ENCODE assay signal across 14 cellular contexts in the genomic region with DNA sequence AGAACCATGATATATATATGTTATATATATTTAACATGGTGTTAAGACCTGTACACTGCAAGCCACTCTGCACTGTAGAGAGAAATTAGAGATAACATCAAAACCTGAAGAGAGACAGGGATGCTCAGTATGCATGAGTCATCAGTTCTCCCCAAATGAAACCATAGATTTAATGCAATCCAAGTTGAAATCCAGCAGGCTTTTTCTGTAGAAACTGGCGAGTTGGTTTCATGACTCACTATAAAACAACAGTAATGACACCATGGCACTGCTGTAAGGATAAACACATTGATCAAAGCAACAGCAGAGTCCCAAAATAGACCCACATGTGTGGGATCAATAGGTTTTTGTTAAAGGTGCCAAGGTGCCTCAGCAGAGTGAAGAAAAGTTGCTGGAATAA.
A peak's percentile ranks its signal among the peaks of the same experiment; 100 is the strongest.
DNase-seq lines count a peak whose midpoint lies in the region; ATAC-seq and TF ChIP-seq lines count a peak whose summit lies in the region.
"Had no signal": no experiment of that assay in that cellular context is flagged by ENCODE, and none has a peak within 500 bp of the region (broad histone marks: within the 10 kb centered on the region; RNA-seq: fewer than 3 reads in every experiment).

No MANE protein-coding gene starts in this region.

- H4K20me1 ChIP-seq in IMR-90 (ENCODE audit: insufficient read depth, low read length), result no peaks in the 10 kb centered on the region
- no peaks in the 10 kb centered on the region for H4K20me1 ChIP-seq in osteoblast (ENCODE audit: insufficient read depth, low read length)

- H3K9ac ChIP-seq in IMR-90 (ENCODE audit: low read depth, low read length), result no peak overlapping the region

- no peaks in the 10 kb centered on the region for H3K36me3 ChIP-seq in IMR-90 (ENCODE audit: control insufficient read depth, insufficient read depth, low read length)
- no peaks in the 10 kb centered on the region for H3K36me3 ChIP-seq in osteoblast (ENCODE audit: insufficient read depth, low read length)

- WGBS in IMR-90 (ENCODE audit: extremely low coverage in 2 of 2, insufficient read length in 1 of 2), 2 experiments, result no CpG with 5 or more reads among the region's 1 CpG

- H2BK5ac ChIP-seq in IMR-90 (ENCODE audit: low read depth, low read length, poor library complexity, severe bottlenecking), result no peak overlapping the region

- H3K79me1 ChIP-seq in IMR-90 (ENCODE audit: low read depth in 1 of 2, low read length in 2 of 2), result no peaks in the 10 kb centered on the region

- peak; percentile 93 for DNase-seq in EH (ENCODE audit: low read depth)
- DNase-seq in IMR-90, result peak; percentile 75
- peak; percentile 7 for DNase-seq in brain pericyte (ENCODE audit: low read depth, low spot score)
- peak; percentile 97 for DNase-seq in osteoblast (ENCODE audit: insufficient read length, low spot score, missing footprints)
- no peak for DNase-seq in NCI-H774 (lab: John Stamatoyannopoulos, UW)
- DNase-seq in C1 segment of cervical spinal cord (lab: John Stamatoyannopoulos, UW), result no peak
- DNase-seq: Caco-2; H9; MM.1S; retina; stimulated activated CD4-positive, alpha-beta T cell treated with anti-CD3 and anti-CD28 coated beads, Interleukin-2, amount 100 ng/mL, for 48 hours had no signal

- H3K27me3 ChIP-seq in IMR-90 (ENCODE audit: control insufficient read depth, insufficient read depth, low read length) (peaks cover 9% of the 10 kb centered on the region), osteoblast (ENCODE audit: insufficient read depth, low read length) (no peaks in the 10 kb centered on the region)

- no peak for TF ChIP-seq CTCF in IMR-90 (conservative IDR thresholded peaks at IDR 0.05; ENCODE audit: low read depth, low read length)
- no peak for TF ChIP-seq CTCF in osteoblast (IDR thresholded peaks at IDR 0.05; ENCODE audit: extremely low read depth, low read depth, low read length)

- no TSS peak for BruUV-seq in IMR-90 (replicated peaks; lab: Mats Ljungman, UMichigan)

- no peak overlapping the region for H4K5ac ChIP-seq in IMR-90 (ENCODE audit: low read depth, low read length)

- H4K91ac ChIP-seq in IMR-90 (ENCODE audit: insufficient read depth, low read depth, low read length), result no peak overlapping the region

- no peak for TF ChIP-seq POLR2A in IMR-90 (IDR thresholded peaks at IDR 0.05; ENCODE audit: low read depth, low read length)

- H3K4me1 ChIP-seq in IMR-90 (ENCODE audit: control insufficient read depth, insufficient read depth, low read length), result peaks cover 4% of the 10 kb centered on the region; the same call in 1 of the 2 replicates
- peaks cover 17% of the 10 kb centered on the region for H3K4me1 ChIP-seq in osteoblast (ENCODE audit: insufficient read depth, low read length)

- no peak overlapping the region for H3K4ac ChIP-seq in IMR-90 (ENCODE audit: low read depth, low read length)

- H4K8ac ChIP-seq in IMR-90 (ENCODE audit: low read depth in 2 of 2, low read length in 2 of 2), result no peak overlapping the region

- H3K14ac ChIP-seq in IMR-90 (replicated peaks; ENCODE audit: low read depth, low read length), result no peak overlapping the region

- no peak overlapping the region for H3K4me2 ChIP-seq in IMR-90 (ENCODE audit: low read depth, low read length)
- H3K4me2 ChIP-seq in osteoblast (ENCODE audit: insufficient read depth, low read length), result no peak overlapping the region

- no peaks in the 10 kb centered on the region for H3K79me2 ChIP-seq in osteoblast (ENCODE audit: insufficient read depth, low read length)

- dilution Hi-C loops in IMR-90 (cut with HindIII; ENCODE audit: low sequenced_read_pairs, unreplicated experiment), result no loop called here

- CTCF ChIA-PET in IMR-90 (lab: Yijun Ruan, JAX), result no interaction called here

- H2BK20ac ChIP-seq in IMR-90 (ENCODE audit: low read depth, low read length), result no peak overlapping the region

- H2AK9ac ChIP-seq in IMR-90 (replicated peaks; ENCODE audit: low read depth, low read length, poor library complexity), result no peak overlapping the region

- H3K4me3 ChIP-seq in IMR-90 (ENCODE audit: insufficient read depth, low read depth, low read length), result no peak overlapping the region
- H3K4me3 ChIP-seq in osteoblast (ENCODE audit: insufficient read depth, low read length), result no peak overlapping the region
- H3K4me3 ChIP-seq: coronary artery, SK-N-MC had no signal

- H3K9me3 ChIP-seq in IMR-90 (ENCODE audit: control insufficient read depth, insufficient read depth, low read length), result peaks cover 3% of the 10 kb centered on the region; the same call in 1 of the 2 replicates
- no peaks in the 10 kb centered on the region for H3K9me3 ChIP-seq in osteoblast (ENCODE audit: low read depth, low read length)

- POLR2A ChIA-PET in IMR-90 (lab: Charles Lee; ENCODE audit: unreplicated experiment), result no interaction called here

- no peak overlapping the region for H3K56ac ChIP-seq in IMR-90 (ENCODE audit: extremely low read depth, insufficient read depth, low read length)

- no peak for TF ChIP-seq RAD21 in IMR-90 (IDR thresholded peaks at IDR 0.05; ENCODE audit: low read length)

- H3K23ac ChIP-seq in IMR-90 (ENCODE audit: low read depth, low read length), result no peak overlapping the region

- no peaks in the 10 kb centered on the region for H3K9me1 ChIP-seq in IMR-90 (ENCODE audit: insufficient read depth, low read length)

- no peak overlapping the region for H2BK120ac ChIP-seq in IMR-90 (ENCODE audit: low read depth, low read length)

- no peak overlapping the region for H2BK15ac ChIP-seq in IMR-90 (ENCODE audit: low read depth, low read length)

- intact Hi-C loops in IMR-90 (cut with micrococcal nuclease), result no loop called here

- ATAC-seq in IMR-90 (ENCODE audit: low read depth), result peak; percentile 54
- ATAC-seq in HG02840 (IDR thresholded peaks at IDR 0.05; ENCODE audit: low FRiP score, unreplicated experiment), result no peak

- in situ Hi-C loops in IMR-90 (cut with MboI; ENCODE audit: low sequenced_read_pairs), result no loop called here

- no peak overlapping the region for H2AK5ac ChIP-seq in IMR-90 (ENCODE audit: low read depth, low read length)

- no peak overlapping the region for H3K27ac ChIP-seq in IMR-90 (ENCODE audit: insufficient read depth, low read length)
- no peak overlapping the region for H3K27ac ChIP-seq in osteoblast (ENCODE audit: low read depth, low read length)
- H3K27ac ChIP-seq: coronary artery, SK-N-MC had no signal

- H2AFZ ChIP-seq in IMR-90 (replicated peaks; ENCODE audit: low read length, poor library complexity), result no peak overlapping the region
- no peak overlapping the region for H2AFZ ChIP-seq in osteoblast (ENCODE audit: low read length)

- H3K18ac ChIP-seq in IMR-90 (ENCODE audit: low read depth, low read length), result no peak overlapping the region

TF ChIP-seq in IMR-90, 13 proteins besides CTCF, POLR2A, EP300 and RAD21:
- TF ChIP-seq NFE2L2 (IDR thresholded peaks at IDR 0.05; ENCODE audit: low read depth, low read length) (peak; percentile 45; the same call in 1 of the 2 replicates), FOS (IDR thresholded peaks at IDR 0.05; ENCODE audit: low read depth, low read length) (peak; percentile 71), MAFK (IDR thresholded peaks at IDR 0.05; ENCODE audit: low read depth, low read length) (peak; percentile 52), CHD1 (IDR thresholded peaks at IDR 0.05; ENCODE audit: low read depth, low read length) (no peak), CEBPB (IDR thresholded peaks at IDR 0.05; ENCODE audit: low read depth, low read length) (peak; percentile 22; the same call in 1 of the 2 replicates), RCOR1 (IDR thresholded peaks at IDR 0.05; ENCODE audit: insufficient replicate concordance, low read length) (no peak)

Comparison
In these comparisons a context has a peak if more than half of its experiments do, and no peak if none do; other contexts are left out.
1. DNase-seq: peak in EH (single experiment), IMR-90 (single experiment), brain pericyte (single experiment) and osteoblast (single experiment); none in NCI-H774 (single experiment) and C1 segment of cervical spinal cord (0 of 14).